ENCODE assay signal across 8 cellular contexts in genomic region chr5:14870347-14871083, GRCh38. TPM values are rescaled to one million over a fixed set of nuclear protein-coding genes. Genes with fewer than 3 reads are reported as not detected.
DNase-seq lines count a peak whose midpoint lies in the region; ATAC-seq and TF ChIP-seq lines count a peak whose summit lies in the region.

No MANE protein-coding gene starts in this region.

- H3K79me2 ChIP-seq in KMS-11 (ENCODE audit: insufficient read depth, low read depth) = peaks cover 24% of the 10 kb centered on the region; the same call in 1 of the 2 replicates

- H3K9me3 ChIP-seq in endocrine pancreas (ENCODE audit: control insufficient read depth, low read length) (no peaks in the 10 kb centered on the region), subcutaneous abdominal adipose tissue (ENCODE audit: control insufficient read depth in 5 of 5, low read length in 5 of 5) (no peaks in the 10 kb centered on the region)
- no peaks in the 10 kb centered on the region for H3K9me3 ChIP-seq in naive thymus-derived CD4-positive, alpha-beta T cell (ENCODE audit: control insufficient read depth in 2 of 3, low read length in 3 of 3)

- peak overlapping the region; percentile 84 to 100 (median 95) for H3K4me3 Mint-ChIP-seq in naive thymus-derived CD4-positive, alpha-beta T cell

- H3K4me3 ChIP-seq in KMS-11 (IDR thresholded peaks at IDR 0.05; ENCODE audit: insufficient read depth, low read depth, low read length) = no peak overlapping the region
- H3K4me3 ChIP-seq in endocrine pancreas (ENCODE audit: control insufficient read depth, insufficient read depth, low read length) = peak overlapping the region; percentile 99
- H3K4me3 ChIP-seq in naive thymus-derived CD4-positive, alpha-beta T cell (ENCODE audit: low read length) = peak overlapping the region; percentile 48
- H3K4me3 ChIP-seq in subcutaneous abdominal adipose tissue (ENCODE audit: low read depth in 1 of 5, low read length in 5 of 5) = peak overlapping the region; percentile 59 to 83 (median 73)

- TF ChIP-seq CTCF in KMS-11 (conservative IDR thresholded peaks at IDR 0.05; ENCODE audit: low read depth, low read length) = no peak

- peaks cover 0 to 10% (median 0%) of the 10 kb centered on the region in 5 donors for H3K27me3 Mint-ChIP-seq in naive thymus-derived CD4-positive, alpha-beta T cell

- CTCF ChIA-PET in naive thymus-derived CD4-positive, alpha-beta T cell (lab: Charles Lee) = interaction anchor here (0.6 to 2.3 kb wide), 9 partner anchors 13 to 186 kb away, joined by 3 to 9 read pairs (median 4); no protein-coding TSS in a partner anchor

- H3K9me3 Mint-ChIP-seq in naive thymus-derived CD4-positive, alpha-beta T cell = peaks cover 0 to 3% (median 0%) of the 10 kb centered on the region in 11 donors

- H3K27ac Mint-ChIP-seq in naive thymus-derived CD4-positive, alpha-beta T cell = peak overlapping the region; percentile 86 to 98 (median 92)

- POLR2A ChIA-PET in naive thymus-derived CD4-positive, alpha-beta T cell (lab: Charles Lee) = interaction anchor here (0.5 to 5.7 kb wide), 14 partner anchors 10 to 1769 kb away, joined by 3 to 64 read pairs (median 3); partner anchors contain the start of gene OTULIN

- no peak overlapping the region for H3K27ac ChIP-seq in KMS-11
- peak overlapping the region; percentile 78 for H3K27ac ChIP-seq in naive thymus-derived CD4-positive, alpha-beta T cell (ENCODE audit: low read depth, low read length)
- H3K27ac ChIP-seq in subcutaneous abdominal adipose tissue (ENCODE audit: low read depth, low read length) = peak overlapping the region; percentile 46

- H3K27me3 ChIP-seq in KMS-11 (ENCODE audit: insufficient read depth, low read depth) (no peaks in the 10 kb centered on the region), endocrine pancreas (ENCODE audit: control insufficient read depth, insufficient read depth, low read length) (no peaks in the 10 kb centered on the region), subcutaneous abdominal adipose tissue (ENCODE audit: control insufficient read depth in 5 of 5, insufficient read depth in 4 of 5, low read length in 5 of 5) (no peaks in the 10 kb centered on the region)
- H3K27me3 ChIP-seq in naive thymus-derived CD4-positive, alpha-beta T cell (ENCODE audit: control insufficient read depth in 2 of 2, insufficient read depth in 2 of 2, low read length in 2 of 2) = no peaks in the 10 kb centered on the region

- DNase-seq in DMS 273 (lab: John Stamatoyannopoulos, UW; ENCODE audit: unreplicated experiment) = peak; percentile 71
- DNase-seq in activated CD4-positive, alpha-beta T cell treated with anti-CD3 and anti-CD28 coated beads, Interleukin-2, amount 50 U/mL, for 48 hours = peak; percentile 69 to 73
- peak in 8 of 9 donors; percentile 15 to 82 (median 60) for DNase-seq in naive thymus-derived CD4-positive, alpha-beta T cell

- peaks cover 23 to 59% (median 48%) of the 10 kb centered on the region in 7 donors for H3K4me1 Mint-ChIP-seq in naive thymus-derived CD4-positive, alpha-beta T cell

- peak overlapping the region; percentile 90 for H3K4me2 ChIP-seq in KMS-11

- H3K9ac ChIP-seq in KMS-11 (peak overlapping the region; percentile 77; the same call in 1 of the 2 replicates), endocrine pancreas (ENCODE audit: control insufficient read depth, insufficient read depth, low read length) (peak overlapping the region; percentile 81), subcutaneous abdominal adipose tissue (ENCODE audit: low read length in 5 of 5) (peak overlapping the region; percentile 12 to 68 (median 48))

- intact Hi-C loops in naive thymus-derived CD4-positive, alpha-beta T cell (cut with micrococcal nuclease) = loop anchor here (1.0 to 10.0 kb wide), 17 partner anchors 57 to 1746 kb away; partner anchors contain the start of genes OTULIN (in 2 of the 2), OTULINL (in 2 of the 2), TRIO (in 2 of the 2) and ZNF622 (in 2 of the 2)

- peaks cover 0 to 5% (median 0%) of the 10 kb centered on the region in 5 donors for H3K36me3 Mint-ChIP-seq in naive thymus-derived CD4-positive, alpha-beta T cell

- peak overlapping the region; percentile 73 for H2AFZ ChIP-seq in KMS-11 (ENCODE audit: low read depth)

- H3K36me3 ChIP-seq in KMS-11 (ENCODE audit: insufficient read depth) = no peaks in the 10 kb centered on the region
- H3K36me3 ChIP-seq in endocrine pancreas (ENCODE audit: control insufficient read depth, insufficient read depth, low read length) = no peaks in the 10 kb centered on the region
- H3K36me3 ChIP-seq in naive thymus-derived CD4-positive, alpha-beta T cell (ENCODE audit: control insufficient read depth in 2 of 3, insufficient read depth in 3 of 3, low read length in 3 of 3) = no peaks in the 10 kb centered on the region
- no peaks in the 10 kb centered on the region for H3K36me3 ChIP-seq in subcutaneous abdominal adipose tissue (ENCODE audit: control insufficient read depth in 5 of 5, insufficient read depth in 5 of 5, low read length in 5 of 5)

- no peak for ATAC-seq in naive thymus-derived CD4-positive, alpha-beta T cell
- ATAC-seq in HG03457 (IDR thresholded peaks at IDR 0.05; ENCODE audit: unreplicated experiment) (no peak), GM19324 (IDR thresholded peaks at IDR 0.05; ENCODE audit: low FRiP score, unreplicated experiment) (no peak)

- no peaks in the 10 kb centered on the region for H4K20me1 ChIP-seq in KMS-11 (ENCODE audit: insufficient read depth)

- peaks cover 22% of the 10 kb centered on the region for H3K4me1 ChIP-seq in KMS-11 (ENCODE audit: low read depth, poor library complexity, severe bottlenecking)
- peaks cover 8% of the 10 kb centered on the region for H3K4me1 ChIP-seq in endocrine pancreas (ENCODE audit: control insufficient read depth, insufficient read depth, low read length)
- peaks cover 6 to 12% of the 10 kb centered on the region in 2 donors for H3K4me1 ChIP-seq in naive thymus-derived CD4-positive, alpha-beta T cell (ENCODE audit: control insufficient read depth in 2 of 2, insufficient read depth in 2 of 2, low read length in 2 of 2)
- H3K4me1 ChIP-seq in subcutaneous abdominal adipose tissue (ENCODE audit: control insufficient read depth in 5 of 5, insufficient read depth in 5 of 5, low read length in 5 of 5) = peaks cover 3 to 33% (median 21%) of the 10 kb centered on the region in 5 donors

RNA-seq across cellular contexts. Expression of gene ANKH, which starts 1.1 kb away (rescaled TPM):
- total RNA-seq in naive thymus-derived CD4-positive, alpha-beta T cell = 100 to 1,000 TPM in 3 of 5 experiments, 10 to 100 TPM in 2; 40.6 to 190 (median 113) TPM
- polyA plus RNA-seq in naive thymus-derived CD4-positive, alpha-beta T cell = 10 to 100 TPM; 35.9 to 45.5 TPM
